ENCODE assay signal across 1 cellular context in genomic region chr17:17079336-17079735, GRCh38.
TF ChIP-seq lines count a peak whose summit lies in the region.

No MANE protein-coding gene starts in this region.

TF ChIP-seq in IMR-90, 13 proteins besides CTCF, POLR2A, EP300 and RAD21:
- TF ChIP-seq MXI1 (IDR thresholded peaks at IDR 0.05; ENCODE audit: borderline replicate concordance, low read depth, low read length) (no peak), ELK1 (IDR thresholded peaks at IDR 0.05; ENCODE audit: borderline replicate concordance, low read depth, low read length) (no peak), NFE2L2 (IDR thresholded peaks at IDR 0.05; ENCODE audit: low read depth, low read length) (no peak), RFX5 (IDR thresholded peaks at IDR 0.05; ENCODE audit: low read depth, low read length) (no peak), FOS (IDR thresholded peaks at IDR 0.05; ENCODE audit: low read depth, low read length) (no peak), BHLHE40 (IDR thresholded peaks at IDR 0.05; ENCODE audit: low read depth, low read length) (no peak), MAFK (IDR thresholded peaks at IDR 0.05; ENCODE audit: low read depth, low read length) (no peak), MAZ (IDR thresholded peaks at IDR 0.05; ENCODE audit: borderline replicate concordance, low read depth, low read length) (no peak), RCOR1 (IDR thresholded peaks at IDR 0.05; ENCODE audit: insufficient replicate concordance, low read length) (no peak), CEBPB (IDR thresholded peaks at IDR 0.05; ENCODE audit: low read depth, low read length) (no peak), CHD1 (IDR thresholded peaks at IDR 0.05; ENCODE audit: low read depth, low read length) (no peak), SMC3 (IDR thresholded peaks at IDR 0.05; ENCODE audit: low read depth, low read length) (no peak), USF2 (IDR thresholded peaks at IDR 0.05; ENCODE audit: low read depth, low read length) (no peak)
